ENCODE assay signal across 12 cellular contexts in the genomic region with DNA sequence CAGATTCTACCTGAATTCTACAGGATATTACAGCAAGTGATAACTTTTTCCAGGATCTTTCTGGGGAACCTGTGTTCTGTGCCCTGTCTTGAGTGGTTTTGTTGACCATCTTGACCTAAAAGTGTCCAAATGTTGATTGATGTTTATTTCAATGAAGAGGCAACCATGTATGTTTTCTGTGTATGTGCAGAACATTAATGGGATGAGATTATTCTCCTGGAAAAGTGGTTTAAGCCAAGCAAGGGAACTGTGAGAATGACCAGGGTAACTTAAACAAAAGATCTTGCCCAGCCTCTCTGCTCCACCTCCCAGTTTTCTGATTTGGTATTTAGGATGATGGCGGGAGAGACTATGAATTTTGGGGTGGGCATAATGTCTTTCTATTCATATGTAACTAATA. TPM values are rescaled to one million over a fixed set of nuclear protein-coding genes. Genes with fewer than 3 reads are reported as not detected.
DNase-seq lines count a peak whose midpoint lies in the region; ATAC-seq and TF ChIP-seq lines count a peak whose summit lies in the region.
"Had no signal": no experiment of that assay in that cellular context is flagged by ENCODE, and none has a peak within 500 bp of the region (broad histone marks: within the 10 kb centered on the region; RNA-seq: fewer than 3 reads in every experiment).

No MANE protein-coding gene starts in this region.

- no peak for TF ChIP-seq EP300 in sigmoid colon (IDR thresholded peaks at IDR 0.05)

- no peaks in the 10 kb centered on the region for H3K9me2 ChIP-seq in hepatocyte (replicated peaks; ENCODE audit: insufficient read depth)

- H3K4me1 ChIP-seq in HEK293 (ENCODE audit: control insufficient read depth, insufficient read depth, low read length), result peaks cover 3% of the 10 kb centered on the region; the same call in 1 of the 2 replicates
- H3K4me1 ChIP-seq in hepatocyte (ENCODE audit: insufficient read depth), result peaks cover 28% of the 10 kb centered on the region
- peaks cover 4 to 70% (median 55%) of the 10 kb centered on the region in 6 donors for H3K4me1 ChIP-seq in spleen
- H3K4me1 ChIP-seq in sigmoid colon, result peaks cover 0 to 44% (median 30%) of the 10 kb centered on the region in 4 donors

- H3K4me3 ChIP-seq in HEK293 (ENCODE audit: low read depth, low read length), result no peak overlapping the region
- H3K4me3 ChIP-seq in hepatocyte, result no peak overlapping the region
- H3K4me3 ChIP-seq in spleen, result peak overlapping the region in 1 of 8 donors; percentile 57
- no peak overlapping the region for H3K4me3 ChIP-seq in sigmoid colon
- H3K4me3 ChIP-seq: left lung had no signal

- H3K36me3 ChIP-seq in HEK293 (ENCODE audit: control insufficient read depth in 2 of 2, insufficient read depth in 1 of 2, low read length in 2 of 2), result no peaks in the 10 kb centered on the region
- H3K36me3 ChIP-seq in hepatocyte (replicated peaks; ENCODE audit: insufficient read depth, low read depth), result no peaks in the 10 kb centered on the region
- no peaks in the 10 kb centered on the region for H3K36me3 ChIP-seq in spleen
- no peaks in the 10 kb centered on the region for H3K36me3 ChIP-seq in sigmoid colon
- H3K36me3 ChIP-seq: left lung had no signal

- no peaks in the 10 kb centered on the region for H3K9me3 ChIP-seq in HEK293 (ENCODE audit: control insufficient read depth, insufficient read depth, low read depth, low read length)
- H3K9me3 ChIP-seq in hepatocyte (ENCODE audit: low read depth), result no peaks in the 10 kb centered on the region
- H3K9me3 ChIP-seq in spleen, result peaks cover 0 to 8% (median 5%) of the 10 kb centered on the region in 8 donors
- peaks cover 0 to 4% (median 0%) of the 10 kb centered on the region in 4 donors for H3K9me3 ChIP-seq in sigmoid colon

- no peak for DNase-seq in hepatocyte (ENCODE audit: low spot score)
- no peak for DNase-seq in spleen
- no peak for DNase-seq in stimulated activated CD4-positive, alpha-beta T cell treated with anti-CD3 and anti-CD28 coated beads, Interleukin-2, amount 100 ng/mL, for 24 hours
- no peak for DNase-seq in NCI-H2196 treated with DMSO at 0.1 percent for 48 hours (lab: John Stamatoyannopoulos, UW; ENCODE audit: unreplicated experiment)
- no peak for DNase-seq in sigmoid colon
- DNase-seq: effector CD4-positive, alpha-beta T cell; left lung; NCI-H226; stimulated activated CD4-positive, alpha-beta T cell treated with anti-CD3 and anti-CD28 coated beads, Interleukin-4, amount 100 ng/mL, for 4 hours had no signal

- 100% methylated on average over 1 of the region's 1 CpG for WGBS in hepatocyte (ENCODE audit: low lambda C conversion rate, missing lambda C conversion rate)
- 65 to 100% (median 90%) methylated on average over 1 of the region's 1 CpG for WGBS in spleen, 5 donors
- WGBS in sigmoid colon, 2 donors, result 85% methylated on average over 1 of the region's 1 CpG

- intact Hi-C loops in spleen (cut with DNase I; ENCODE audit: low total_unique reads), result loop anchor here (10.0 kb wide), 1 partner anchor 146 kb away; no protein-coding TSS in a partner anchor
- intact Hi-C loops in sigmoid colon (cut with DNase I), result loop anchor here (5.0 kb wide), 1 partner anchor 223 kb away; no protein-coding TSS in a partner anchor

- CTCF ChIA-PET in HEK293 (lab: Yijun Ruan, JAX), result interaction anchor here (0.6 to 1.2 kb wide), 2 partner anchors 29 to 133 kb away, joined by 3 read pairs; no protein-coding TSS in a partner anchor

- H3K4me2 ChIP-seq in hepatocyte, result peak overlapping the region; percentile 92

- POLR2A ChIA-PET in HEK293 (lab: Yijun Ruan, JAX), result no interaction called here

- TF ChIP-seq POLR2A in spleen (IDR thresholded peaks at IDR 0.05), result no peak
- TF ChIP-seq POLR2A in sigmoid colon (IDR thresholded peaks at IDR 0.05), result no peak

- no peak overlapping the region for H2AFZ ChIP-seq in hepatocyte

- no peaks in the 10 kb centered on the region for H4K20me1 ChIP-seq in hepatocyte (ENCODE audit: insufficient read depth, poor library complexity, severe bottlenecking)

- ATAC-seq in HG03571 (IDR thresholded peaks at IDR 0.05; ENCODE audit: unreplicated experiment), result no peak
- ATAC-seq: left lung had no signal

- no peaks in the 10 kb centered on the region for H3K27me3 ChIP-seq in hepatocyte
- peaks cover 0 to 13% (median 0%) of the 10 kb centered on the region in 7 donors for H3K27me3 ChIP-seq in spleen (replicated peaks in 1 of 7)
- H3K27me3 ChIP-seq in sigmoid colon, result no peaks in the 10 kb centered on the region

- H3K79me2 ChIP-seq in hepatocyte, result no peaks in the 10 kb centered on the region

- TF ChIP-seq CTCF in HEK293 (tag by site-specific recombination; IDR thresholded peaks at IDR 0.05) (no peak), VCaP (conservative IDR thresholded peaks at IDR 0.05) (no peak), hepatocyte (IDR thresholded peaks at IDR 0.05; ENCODE audit: poor library complexity) (no peak), spleen (IDR thresholded peaks at IDR 0.05 in 8 of 11, conservative IDR thresholded peaks at IDR 0.05 in 3 of 11) (no peak), sigmoid colon (IDR thresholded peaks at IDR 0.05) (no peak)

- H3K27ac ChIP-seq in HEK293 (ENCODE audit: extremely low read depth, low read depth, low read length), result no peak overlapping the region; the same call in 1 of the 2 replicates
- H3K27ac ChIP-seq in VCaP, result peak overlapping the region; percentile 93
- peak overlapping the region; percentile 33 for H3K27ac ChIP-seq in hepatocyte
- H3K27ac ChIP-seq in spleen, result peak overlapping the region in 7 of 8 donors; percentile 37 to 91 (median 85)
- H3K27ac ChIP-seq in sigmoid colon, result peak overlapping the region in 2 of 4 donors; percentile 11 to 86
- H3K27ac ChIP-seq: left lung had no signal

TF ChIP-seq in HEK293, 187 proteins besides CTCF, POLR2A, EP300 and RAD21:
- TF ChIP-seq ZNF785 (tag by site-specific recombination; IDR thresholded peaks at IDR 0.05), result no peak
- TF ChIP-seq, protein P1, sequence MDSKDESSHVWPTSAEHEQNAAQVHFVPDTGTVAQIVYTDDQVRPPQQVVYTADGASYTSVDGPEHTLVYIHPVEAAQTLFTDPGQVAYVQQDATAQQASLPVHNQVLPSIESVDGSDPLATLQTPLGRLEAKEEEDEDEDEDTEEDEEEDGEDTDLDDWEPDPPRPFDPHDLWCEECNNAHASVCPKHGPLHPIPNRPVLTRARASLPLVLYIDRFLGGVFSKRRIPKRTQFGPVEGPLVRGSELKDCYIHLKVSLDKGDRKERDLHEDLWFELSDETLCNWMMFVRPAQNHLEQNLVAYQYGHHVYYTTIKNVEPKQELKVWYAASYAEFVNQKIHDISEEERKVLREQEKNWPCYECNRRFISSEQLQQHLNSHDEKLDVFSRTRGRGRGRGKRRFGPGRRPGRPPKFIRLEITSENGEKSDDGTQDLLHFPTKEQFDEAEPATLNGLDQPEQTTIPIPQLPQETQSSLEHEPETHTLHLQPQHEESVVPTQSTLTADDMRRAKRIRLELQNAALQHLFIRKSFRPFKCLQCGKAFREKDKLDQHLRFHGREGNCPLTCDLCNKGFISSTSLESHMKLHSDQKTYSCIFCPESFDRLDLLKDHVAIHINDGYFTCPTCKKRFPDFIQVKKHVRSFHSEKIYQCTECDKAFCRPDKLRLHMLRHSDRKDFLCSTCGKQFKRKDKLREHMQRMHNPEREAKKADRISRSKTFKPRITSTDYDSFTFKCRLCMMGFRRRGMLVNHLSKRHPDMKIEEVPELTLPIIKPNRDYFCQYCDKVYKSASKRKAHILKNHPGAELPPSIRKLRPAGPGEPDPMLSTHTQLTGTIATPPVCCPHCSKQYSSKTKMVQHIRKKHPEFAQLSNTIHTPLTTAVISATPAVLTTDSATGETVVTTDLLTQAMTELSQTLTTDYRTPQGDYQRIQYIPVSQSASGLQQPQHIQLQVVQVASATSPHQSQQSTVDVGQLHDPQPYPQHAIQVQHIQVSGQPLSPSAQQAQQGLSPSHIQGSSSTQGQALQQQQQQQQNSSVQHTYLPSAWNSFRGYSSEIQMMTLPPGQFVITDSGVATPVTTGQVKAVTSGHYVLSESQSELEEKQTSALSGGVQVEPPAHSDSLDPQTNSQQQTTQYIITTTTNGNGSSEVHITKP (tag by site-specific recombination; IDR thresholded peaks at IDR 0.05), result peak; percentile 61

RNA-seq across cellular contexts. Expression of a gene that starts 1.0 kb away (rescaled TPM):
- total RNA-seq in hepatocyte, result 1.3 and 2.4 TPM in 2 replicates
- polyA plus RNA-seq in hepatocyte, result 0.88 and 2.6 TPM in 2 replicates
- total RNA-seq in spleen, result 1 to 10 TPM in 5 of 7 donors, under 1 TPM in 2; 0.72 to 2.8 (median 1.3) TPM
- polyA plus RNA-seq in spleen, result 1 to 10 TPM in 2 of 3 donors, under 1 TPM in 1; 0.39 to 2.0 (median 1.7) TPM
- 1 to 10 TPM in 3 of 4 donors, under 1 TPM in 1; 0.41 to 3.0 (median 2.1) TPM for total RNA-seq in sigmoid colon
- 10 to 100 TPM in 2 of 3 donors, 1 to 10 TPM in 1; 8.8 to 31.8 (median 21.3) TPM for polyA plus RNA-seq in sigmoid colon
